Comparison of ENCODE assay signal across 11 cellular contexts in the genomic region with DNA sequence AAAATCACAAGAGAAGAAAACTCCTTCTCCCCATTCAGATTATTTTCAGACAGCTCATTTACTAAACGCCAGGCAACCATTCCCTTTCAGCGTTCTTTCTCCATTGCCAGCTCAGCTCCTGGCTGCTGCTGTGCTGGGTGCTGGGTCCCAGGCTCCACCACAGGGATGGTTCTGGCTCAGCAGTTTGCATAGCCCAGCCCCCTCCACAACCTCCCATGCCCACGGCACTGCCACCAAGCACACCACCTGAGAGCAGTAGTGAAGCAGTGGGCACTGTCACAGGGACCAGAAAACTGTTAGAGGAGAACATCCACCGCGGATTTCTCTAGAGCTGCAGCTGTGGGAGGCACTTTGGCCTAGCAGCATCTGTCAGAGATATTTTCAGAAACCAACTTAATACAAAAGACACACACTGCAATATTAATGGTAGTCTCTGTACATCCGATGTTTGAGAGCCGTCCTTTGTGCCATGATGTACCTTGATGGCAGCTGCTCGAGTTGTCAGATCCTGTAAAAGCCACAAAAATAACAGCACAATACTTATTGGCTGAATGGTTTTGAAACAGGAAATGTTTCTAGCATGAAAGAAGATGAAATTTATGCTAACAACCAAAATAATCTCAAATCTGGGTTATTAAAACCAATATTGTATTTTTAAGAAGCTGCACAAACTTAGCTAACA.
DNase-seq lines count a peak whose midpoint lies in the region; TF ChIP-seq lines count a peak whose summit lies in the region.
"Had no signal": no experiment of that assay in that cellular context is flagged by ENCODE, and none has a peak within 500 bp of the region (broad histone marks: within the 10 kb centered on the region; RNA-seq: fewer than 3 reads in every experiment).

No MANE protein-coding gene starts in this region.

- CTCF ChIA-PET in mammary epithelial cell (lab: Charles Lee; ENCODE audit: low non-redundant PET), result no interaction called here
- CTCF ChIA-PET in GM10248 (lab: Yijun Ruan, JAX), result interaction anchor here (0.9 to 1.6 kb wide), 3 partner anchors 10 to 135 kb away, joined by 3 to 12 read pairs (median 3); no protein-coding TSS in a partner anchor

- WGBS in spleen, 5 donors, result 48 to 57% (median 51%) methylated on average over 8 of the region's 8 CpGs
- WGBS in mammary epithelial cell (ENCODE audit: low coverage, missing lambda C conversion rate), result 96% methylated on average over 8 of the region's 8 CpGs

- H3K27ac ChIP-seq in Peyer's patch (peak overlapping the region; percentile 1 to 64 (median 50)), fibroblast of lung (ENCODE audit: insufficient read depth, low read length) (no peak overlapping the region), spleen (peak overlapping the region in 7 of 8 donors; percentile 44 to 87 (median 65)), mammary epithelial cell (ENCODE audit: insufficient read depth, low read depth, low read length) (no peak overlapping the region)
- H3K27ac ChIP-seq: A549 had no signal

- H3K9ac ChIP-seq in fibroblast of lung (ENCODE audit: insufficient read depth, low read length), result no peak overlapping the region
- no peak overlapping the region for H3K9ac ChIP-seq in mammary epithelial cell (ENCODE audit: insufficient read depth, low read length)

- no peaks in the 10 kb centered on the region for H3K79me2 ChIP-seq in fibroblast of lung (ENCODE audit: control insufficient read depth, insufficient read depth, low read length)
- H3K79me2 ChIP-seq in mammary epithelial cell (ENCODE audit: insufficient read depth, low read length), result no peaks in the 10 kb centered on the region

- H3K9me3 ChIP-seq in Peyer's patch (no peaks in the 10 kb centered on the region), fibroblast of lung (ENCODE audit: control insufficient read depth, insufficient read depth, low read depth, low read length) (no peaks in the 10 kb centered on the region), spleen (no peaks in the 10 kb centered on the region), mammary epithelial cell (replicated peaks; ENCODE audit: insufficient read depth, low read length) (no peaks in the 10 kb centered on the region)
- H3K9me3 ChIP-seq: A549 had no signal

- in situ Hi-C loops in mammary epithelial cell (cut with MboI; ENCODE audit: low sequenced_read_pairs in 2 of 2), result no loop called here

- TF ChIP-seq CTCF in Peyer's patch (IDR thresholded peaks at IDR 0.05) (no peak), fibroblast of lung (conservative IDR thresholded peaks at IDR 0.05 in 1 of 2, IDR thresholded peaks at IDR 0.05 in 1 of 2; ENCODE audit: low read depth in 1 of 2, low read length in 2 of 2) (no peak), spleen (IDR thresholded peaks at IDR 0.05 in 8 of 11, conservative IDR thresholded peaks at IDR 0.05 in 3 of 11) (no peak), mammary epithelial cell (conservative IDR thresholded peaks at IDR 0.05 in 1 of 2, IDR thresholded peaks at IDR 0.05 in 1 of 2; ENCODE audit: extremely low read depth in 1 of 2, insufficient read depth in 1 of 2, low read depth in 1 of 2, low read length in 2 of 2) (no peak), GM10248 (IDR thresholded peaks at IDR 0.05; ENCODE audit: control extremely low read depth, extremely low read depth, low read depth, missing control alignments) (no peak)

- intact Hi-C loops in spleen (cut with DNase I; ENCODE audit: low total_unique reads) (no loop called here), mammary epithelial cell (cut with micrococcal nuclease) (no loop called here)

- H3K27me3 ChIP-seq in Peyer's patch, result no peaks in the 10 kb centered on the region
- no peaks in the 10 kb centered on the region for H3K27me3 ChIP-seq in fibroblast of lung (ENCODE audit: control insufficient read depth, insufficient read depth, low read length)
- no peaks in the 10 kb centered on the region for H3K27me3 ChIP-seq in spleen (replicated peaks in 1 of 7)
- no peaks in the 10 kb centered on the region for H3K27me3 ChIP-seq in mammary epithelial cell (ENCODE audit: insufficient read depth, low read length)

- DNase-seq in NCI-H82 (lab: John Stamatoyannopoulos, UW), result peak; percentile 72
- DNase-seq in NCI-H82 treated with DMSO at 0.1 percent for 48 hours (lab: John Stamatoyannopoulos, UW; ENCODE audit: unreplicated experiment), result no peak
- DNase-seq in Peyer's patch, result no peak
- DNase-seq in fibroblast of lung (ENCODE audit: low read depth in 2 of 2), result no peak
- DNase-seq in spleen, result no peak
- no peak for DNase-seq in mammary epithelial cell
- no peak for DNase-seq in GM10248 (ENCODE audit: extremely low spot score)
- DNase-seq in globus pallidus (ENCODE audit: low spot score), result no peak
- DNase-seq: DMS53, naive B cell had no signal

- H2AFZ ChIP-seq in fibroblast of lung (ENCODE audit: low read length) (peak overlapping the region; percentile 49), mammary epithelial cell (ENCODE audit: low read depth, low read length) (no peak overlapping the region)

- BruUV-seq in mammary epithelial cell (replicated peaks; lab: Mats Ljungman, UMichigan), result no TSS peak

- H3K36me3 ChIP-seq in Peyer's patch (no peaks in the 10 kb centered on the region), fibroblast of lung (ENCODE audit: control insufficient read depth, insufficient read depth, low read length) (no peaks in the 10 kb centered on the region), spleen (no peaks in the 10 kb centered on the region), mammary epithelial cell (ENCODE audit: insufficient read depth, low read length) (no peaks in the 10 kb centered on the region)

- H3K4me3 ChIP-seq in Peyer's patch, result no peak overlapping the region
- no peak overlapping the region for H3K4me3 ChIP-seq in fibroblast of lung (replicated peaks in 1 of 4; ENCODE audit: control extremely low read depth in 1 of 4, insufficient read depth in 1 of 4, low read depth in 3 of 4, low read length in 4 of 4)
- H3K4me3 ChIP-seq in spleen, result no peak overlapping the region
- no peak overlapping the region for H3K4me3 ChIP-seq in mammary epithelial cell (replicated peaks in 1 of 3; ENCODE audit: insufficient read depth in 1 of 3, low read depth in 2 of 3, low read length in 3 of 3)
- H3K4me3 ChIP-seq: A549 had no signal

- POLR2A ChIA-PET in GM10248 (lab: Yijun Ruan, JAX), result no interaction called here

- dilution Hi-C loops in mammary epithelial cell (cut with HindIII; ENCODE audit: low sequenced_read_pairs), result no loop called here

- H3K4me2 ChIP-seq in fibroblast of lung (ENCODE audit: extremely low read depth, insufficient read depth, low read length) (no peak overlapping the region), mammary epithelial cell (ENCODE audit: insufficient read depth, low read depth, low read length) (no peak overlapping the region)
- H3K4me2 ChIP-seq: A549 had no signal

- peaks cover 0 to 3% (median 0%) of the 10 kb centered on the region in 4 donors for H3K4me1 ChIP-seq in Peyer's patch
- H3K4me1 ChIP-seq in fibroblast of lung (ENCODE audit: control insufficient read depth, extremely low read depth, insufficient read depth, low read length), result no peaks in the 10 kb centered on the region
- peaks cover 5 to 33% (median 15%) of the 10 kb centered on the region in 6 donors for H3K4me1 ChIP-seq in spleen
- peaks cover 6% of the 10 kb centered on the region for H3K4me1 ChIP-seq in mammary epithelial cell (ENCODE audit: insufficient read depth, low read length)
- H3K4me1 ChIP-seq: A549 had no signal

- no peaks in the 10 kb centered on the region for H4K20me1 ChIP-seq in fibroblast of lung (ENCODE audit: control insufficient read depth, extremely low read depth, insufficient read depth, low read length)
- H4K20me1 ChIP-seq in mammary epithelial cell (ENCODE audit: insufficient read depth, low read length), result no peaks in the 10 kb centered on the region

- TF ChIP-seq POLR2A in Peyer's patch (IDR thresholded peaks at IDR 0.05) (no peak), spleen (IDR thresholded peaks at IDR 0.05) (no peak)

Comparison
In these comparisons a context has a peak if more than half of its experiments do, and no peak if none do; other contexts are left out.
1. H3K27ac ChIP-seq: peak in Peyer's patch (4 of 4) and spleen (7 of 8); none in fibroblast of lung (single experiment) and mammary epithelial cell (single experiment).